9 cellular contexts compared by ENCODE assay signal in genomic region chr3:65402597-65402996, GRCh38.
DNase-seq lines count a peak whose midpoint lies in the region; ATAC-seq, FAIRE-seq and TF ChIP-seq lines count a peak whose summit lies in the region.
"Had no signal": no experiment of that assay in that cellular context is flagged by ENCODE, and none has a peak within 500 bp of the region (broad histone marks: within the 10 kb centered on the region; RNA-seq: fewer than 3 reads in every experiment).

No MANE protein-coding gene starts in this region.

- H3K27ac Mint-ChIP-seq in naive thymus-derived CD8-positive, alpha-beta T cell, result no peak overlapping the region
- H3K27ac Mint-ChIP-seq in activated naive CD8-positive, alpha-beta T cell treated with anti-CD3 and anti-CD28 coated beads for 36 hours, result no peak overlapping the region

- peaks cover 0 to 4% (median 0%) of the 10 kb centered on the region in 9 donors for H3K9me3 Mint-ChIP-seq in naive thymus-derived CD8-positive, alpha-beta T cell
- no peaks in the 10 kb centered on the region for H3K9me3 Mint-ChIP-seq in activated naive CD8-positive, alpha-beta T cell treated with anti-CD3 and anti-CD28 coated beads for 36 hours

- H3K27me3 ChIP-seq in prostate gland (replicated peaks; ENCODE audit: insufficient read depth), result no peaks in the 10 kb centered on the region

- TF ChIP-seq CTCF in prostate gland (IDR thresholded peaks at IDR 0.05), result no peak

- peak; percentile 90 for FAIRE-seq in RCC 7860 (lab: Jason Lieb, UNC)
- FAIRE-seq: GM12878 had no signal

- H3K4me3 ChIP-seq in prostate gland, result no peak overlapping the region
- H3K4me3 ChIP-seq: GM12878 had no signal

- no peak overlapping the region for H3K27ac ChIP-seq in prostate gland

- peaks cover 0 to 1% (median 0%) of the 10 kb centered on the region in 5 donors for H3K27me3 Mint-ChIP-seq in naive thymus-derived CD8-positive, alpha-beta T cell
- H3K27me3 Mint-ChIP-seq in activated naive CD8-positive, alpha-beta T cell treated with anti-CD3 and anti-CD28 coated beads for 36 hours, result no peaks in the 10 kb centered on the region

- peak; percentile 98 for ATAC-seq in esophagus mucosa
- ATAC-seq in naive thymus-derived CD8-positive, alpha-beta T cell, result no peak
- ATAC-seq: GM12878 had no signal

- WGBS in prostate gland, result 73% methylated on average over 7 of the region's 7 CpGs

- intact Hi-C loops in prostate gland (cut with DNase I), result no loop called here

- POLR2A ChIA-PET in naive thymus-derived CD8-positive, alpha-beta T cell (lab: Charles Lee), result no interaction called here

- TF ChIP-seq POLR2A in prostate gland (IDR thresholded peaks at IDR 0.05), result no peak

- DNase-seq in GM04504 (ENCODE audit: low read depth), result peak; percentile 82
- peak; percentile 89 for DNase-seq in RCC 7860 (ENCODE audit: low spot score)
- DNase-seq in putamen (ENCODE audit: low spot score), result peak; percentile 23
- DNase-seq in prostate gland (ENCODE audit: low spot score), result no peak
- DNase-seq in ureter (ENCODE audit: low spot score), result no peak
- DNase-seq in naive thymus-derived CD8-positive, alpha-beta T cell, result no peak
- DNase-seq in activated naive CD8-positive, alpha-beta T cell treated with anti-CD3 and anti-CD28 coated beads for 36 hours, result no peak

- H3K4me1 Mint-ChIP-seq in naive thymus-derived CD8-positive, alpha-beta T cell, result no peaks in the 10 kb centered on the region
- no peaks in the 10 kb centered on the region for H3K4me1 Mint-ChIP-seq in activated naive CD8-positive, alpha-beta T cell treated with anti-CD3 and anti-CD28 coated beads for 36 hours

- H3K36me3 ChIP-seq in prostate gland, result no peaks in the 10 kb centered on the region

- no peaks in the 10 kb centered on the region for H3K9me3 ChIP-seq in prostate gland

- H3K4me3 Mint-ChIP-seq in naive thymus-derived CD8-positive, alpha-beta T cell, result no peak overlapping the region
- no peak overlapping the region for H3K4me3 Mint-ChIP-seq in activated naive CD8-positive, alpha-beta T cell treated with anti-CD3 and anti-CD28 coated beads for 36 hours

- no peaks in the 10 kb centered on the region for H3K36me3 Mint-ChIP-seq in naive thymus-derived CD8-positive, alpha-beta T cell
- no peaks in the 10 kb centered on the region for H3K36me3 Mint-ChIP-seq in activated naive CD8-positive, alpha-beta T cell treated with anti-CD3 and anti-CD28 coated beads for 36 hours

- H3K4me1 ChIP-seq in prostate gland (replicated peaks), result no peaks in the 10 kb centered on the region

Comparison
In these comparisons a context has a peak if more than half of its experiments do, and no peak if none do; other contexts are left out.
1. DNase-seq: peak in GM04504 (single experiment), RCC 7860 (single experiment) and putamen (single experiment); none in prostate gland (single experiment), ureter (single experiment), naive thymus-derived CD8-positive, alpha-beta T cell (0 of 10) and activated naive CD8-positive, alpha-beta T cell treated with anti-CD3 and anti-CD28 coated beads for 36 hours (single experiment).